1 cellular context compared by ENCODE assay signal in the genomic region with DNA sequence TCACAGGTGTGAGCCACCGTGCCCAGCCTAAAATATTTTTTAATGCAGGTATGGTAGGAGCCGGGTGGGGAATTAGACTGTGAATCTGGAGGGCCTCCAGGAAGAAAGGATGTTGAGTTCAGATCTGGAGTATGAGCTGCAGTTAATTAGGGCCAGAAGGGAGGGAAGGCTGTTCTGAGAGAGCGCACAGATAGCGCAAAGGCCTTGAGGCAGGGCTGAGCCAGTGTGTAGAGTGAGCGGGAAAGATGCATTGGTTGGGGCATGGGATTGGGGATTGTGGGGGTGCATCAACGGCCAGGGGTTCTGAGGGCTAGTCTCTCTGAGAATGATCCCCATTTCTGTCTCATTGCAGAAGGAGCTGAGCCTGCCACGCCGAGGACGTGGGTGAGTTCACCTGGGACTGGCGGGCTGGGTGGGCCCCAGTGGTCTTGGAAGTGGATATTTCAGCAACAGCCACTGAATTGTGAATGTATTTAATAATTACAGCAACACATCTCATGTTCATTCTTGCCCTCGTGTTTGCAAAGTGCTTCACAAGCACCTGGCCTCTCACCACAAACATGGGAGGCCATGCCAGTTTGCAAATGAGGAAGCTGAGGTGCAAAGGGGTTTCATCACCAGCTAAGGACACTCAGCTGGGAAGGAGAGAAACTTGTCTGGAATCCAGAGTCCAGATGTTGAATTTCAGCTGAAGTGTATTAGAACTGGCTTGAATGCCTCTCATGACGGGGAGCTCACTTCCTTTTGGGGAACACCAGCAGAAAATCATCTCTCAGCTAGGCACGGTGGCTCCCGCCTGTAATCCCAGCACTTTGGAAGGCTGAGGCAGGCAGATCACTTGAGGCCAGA.
TF ChIP-seq lines count a peak whose summit lies in the region.

No MANE protein-coding gene starts in this region.

TF ChIP-seq in A549, 52 proteins besides CTCF, POLR2A, EP300 and RAD21:
- TF ChIP-seq ZFP36 (IDR thresholded peaks at IDR 0.05; ENCODE audit: borderline replicate concordance, partially characterized antibody) = peak; percentile 2
- TF ChIP-seq, protein P1, sequence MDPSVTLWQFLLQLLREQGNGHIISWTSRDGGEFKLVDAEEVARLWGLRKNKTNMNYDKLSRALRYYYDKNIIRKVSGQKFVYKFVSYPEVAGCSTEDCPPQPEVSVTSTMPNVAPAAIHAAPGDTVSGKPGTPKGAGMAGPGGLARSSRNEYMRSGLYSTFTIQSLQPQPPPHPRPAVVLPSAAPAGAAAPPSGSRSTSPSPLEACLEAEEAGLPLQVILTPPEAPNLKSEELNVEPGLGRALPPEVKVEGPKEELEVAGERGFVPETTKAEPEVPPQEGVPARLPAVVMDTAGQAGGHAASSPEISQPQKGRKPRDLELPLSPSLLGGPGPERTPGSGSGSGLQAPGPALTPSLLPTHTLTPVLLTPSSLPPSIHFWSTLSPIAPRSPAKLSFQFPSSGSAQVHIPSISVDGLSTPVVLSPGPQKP (IDR thresholded peaks at IDR 0.05; ENCODE audit: low read depth, low read length) = no peak
